Comparison of ENCODE assay signal across 15 cellular contexts in genomic region chr16:78515421-78515820, GRCh38.
DNase-seq lines count a peak whose midpoint lies in the region; ATAC-seq and TF ChIP-seq lines count a peak whose summit lies in the region.
"Had no signal": no experiment of that assay in that cellular context is flagged by ENCODE, and none has a peak within 500 bp of the region (broad histone marks: within the 10 kb centered on the region; RNA-seq: fewer than 3 reads in every experiment).

No MANE protein-coding gene starts in this region.

- H4K20me1 ChIP-seq in PC-3 (ENCODE audit: low read length) = no peaks in the 10 kb centered on the region

- no TSS peak for BruUV-seq in PC-3 (replicated peaks; lab: Mats Ljungman, UMichigan)

- TF ChIP-seq POLR2A in upper lobe of left lung (IDR thresholded peaks at IDR 0.05) = no peak

- H3K79me2 ChIP-seq in PC-3 (ENCODE audit: low read length) = no peaks in the 10 kb centered on the region

- H3K4me3 ChIP-seq in upper lobe of left lung = no peak overlapping the region
- H3K4me3 ChIP-seq in PC-3 (ENCODE audit: low read length) = no peak overlapping the region
- H3K4me3 ChIP-seq: A549, GM23248 had no signal

- H3K4me2 ChIP-seq in PC-3 (ENCODE audit: low read length) = no peak overlapping the region
- H3K4me2 ChIP-seq: A549 had no signal

- intact Hi-C loops in PC-3 (cut with micrococcal nuclease) = no loop called here

- H3K4me1 ChIP-seq in foreskin keratinocyte = no peaks in the 10 kb centered on the region
- no peaks in the 10 kb centered on the region for H3K4me1 ChIP-seq in upper lobe of left lung
- H3K4me1 ChIP-seq in PC-3 (ENCODE audit: insufficient read depth, low read length) = no peaks in the 10 kb centered on the region
- H3K4me1 ChIP-seq: A549, Caco-2 had no signal

- no peak overlapping the region for H3K9ac ChIP-seq in PC-3 (ENCODE audit: low read length)
- H3K9ac ChIP-seq: GM23248 had no signal

- no peaks in the 10 kb centered on the region for H3K36me3 ChIP-seq in upper lobe of left lung
- no peaks in the 10 kb centered on the region for H3K36me3 ChIP-seq in PC-3 (ENCODE audit: low read depth, low read length)

- WGBS in upper lobe of left lung, 2 donors = 93 to 95% methylated on average over 14 of the region's 14 CpGs

- TF ChIP-seq CTCF in foreskin keratinocyte (conservative IDR thresholded peaks at IDR 0.05) (no peak), upper lobe of left lung (IDR thresholded peaks at IDR 0.05) (no peak), PC-3 (conservative IDR thresholded peaks at IDR 0.05; ENCODE audit: low read depth, low read length) (no peak)

- H3K9me2 ChIP-seq in PC-3 (replicated peaks; ENCODE audit: low read length) = no peaks in the 10 kb centered on the region

- no peak for TF ChIP-seq EP300 in upper lobe of left lung (IDR thresholded peaks at IDR 0.05)

- H3K27me3 ChIP-seq in foreskin keratinocyte = no peaks in the 10 kb centered on the region
- no peaks in the 10 kb centered on the region for H3K27me3 ChIP-seq in upper lobe of left lung
- H3K27me3 ChIP-seq in PC-3 (ENCODE audit: low read length) = no peaks in the 10 kb centered on the region

- POLR2A ChIA-PET in PC-3 (lab: Charles Lee; ENCODE audit: unreplicated experiment) = no interaction called here

- H2AFZ ChIP-seq in PC-3 (ENCODE audit: low read length) = no peak overlapping the region
- H2AFZ ChIP-seq: GM23248 had no signal

- H3K27ac ChIP-seq in foreskin keratinocyte (no peak overlapping the region), upper lobe of left lung (no peak overlapping the region), PC-3 (ENCODE audit: low read length) (no peak overlapping the region)
- H3K27ac ChIP-seq: A549, GM23248 had no signal

- CTCF ChIA-PET in PC-3 (lab: Charles Lee) = no interaction called here

- no peak for ATAC-seq in foreskin keratinocyte
- ATAC-seq in upper lobe of left lung (ENCODE audit: low FRiP score in 2 of 2) = no peak
- ATAC-seq in PC-3 = no peak
- ATAC-seq in GM21447 (IDR thresholded peaks at IDR 0.05; ENCODE audit: unreplicated experiment) = no peak
- ATAC-seq: A549 had no signal

- H3K9me3 ChIP-seq in upper lobe of left lung = no peaks in the 10 kb centered on the region
- no peaks in the 10 kb centered on the region for H3K9me3 ChIP-seq in PC-3 (ENCODE audit: low read length)
- H3K9me3 ChIP-seq: A549, Caco-2 had no signal

- DNase-seq in COLO668 (lab: John Stamatoyannopoulos, UW; ENCODE audit: unreplicated experiment) = peak; percentile 68
- peak; percentile 43 for DNase-seq in DMS53 treated with DMSO at 0.1 percent for 48 hours (lab: John Stamatoyannopoulos, UW; ENCODE audit: unreplicated experiment)
- DNase-seq in NCI-H510A treated with DMSO at 0.1 percent for 48 hours (lab: John Stamatoyannopoulos, UW) = peak; percentile 65
- DNase-seq in cerebellum (ENCODE audit: low spot score) = peak; percentile 38
- no peak for DNase-seq in foreskin keratinocyte
- no peak for DNase-seq in upper lobe of left lung
- no peak for DNase-seq in PC-3
- DNase-seq: 8988T; Caco-2; CD4-positive, alpha-beta memory T cell; GM23248; H7; HCEC 1CT had no signal

- no peaks in the 10 kb centered on the region for H3F3A ChIP-seq in PC-3 (ENCODE audit: low read length, unreplicated experiment)

Comparison
In these comparisons a context has a peak if more than half of its experiments do, and no peak if none do; other contexts are left out.
1. DNase-seq: peak in COLO668 (single experiment), DMS53 treated with DMSO at 0.1 percent for 48 hours (single experiment), NCI-H510A treated with DMSO at 0.1 percent for 48 hours (single experiment) and cerebellum (single experiment); none in foreskin keratinocyte (0 of 2), upper lobe of left lung (0 of 2) and PC-3 (single experiment).